ENCODE assay signal across 3 cellular contexts in genomic region chr10:60865198-60865783, GRCh38.
TF ChIP-seq lines count a peak whose summit lies in the region.

No MANE protein-coding gene starts in this region.

TF ChIP-seq in SK-N-SH treated with all-trans-retinoic acid at 6 μM for 48 hours, 23 proteins besides CTCF, POLR2A, EP300 and RAD21 (continues in another document):
- TF ChIP-seq, protein P1, sequence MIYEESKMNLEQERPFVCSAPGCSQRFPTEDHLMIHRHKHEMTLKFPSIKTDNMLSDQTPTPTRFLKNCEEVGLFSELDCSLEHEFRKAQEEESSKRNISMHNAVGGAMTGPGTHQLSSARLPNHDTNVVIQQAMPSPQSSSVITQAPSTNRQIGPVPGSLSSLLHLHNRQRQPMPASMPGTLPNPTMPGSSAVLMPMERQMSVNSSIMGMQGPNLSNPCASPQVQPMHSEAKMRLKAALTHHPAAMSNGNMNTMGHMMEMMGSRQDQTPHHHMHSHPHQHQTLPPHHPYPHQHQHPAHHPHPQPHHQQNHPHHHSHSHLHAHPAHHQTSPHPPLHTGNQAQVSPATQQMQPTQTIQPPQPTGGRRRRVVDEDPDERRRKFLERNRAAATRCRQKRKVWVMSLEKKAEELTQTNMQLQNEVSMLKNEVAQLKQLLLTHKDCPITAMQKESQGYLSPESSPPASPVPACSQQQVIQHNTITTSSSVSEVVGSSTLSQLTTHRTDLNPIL (CRISPR knock-in tag; IDR thresholded peaks at IDR 0.05; ENCODE audit: low read depth), result no peak
- TF ChIP-seq OSR1 (CRISPR knock-in tag; IDR thresholded peaks at IDR 0.05) (no peak), TOX (CRISPR knock-in tag; IDR thresholded peaks at IDR 0.05; ENCODE audit: borderline replicate concordance) (no peak), ARNTL (CRISPR knock-in tag; IDR thresholded peaks at IDR 0.05; ENCODE audit: borderline replicate concordance, low read depth) (no peak), RARB (CRISPR knock-in tag; IDR thresholded peaks at IDR 0.05) (no peak), ZFP30 (CRISPR knock-in tag; IDR thresholded peaks at IDR 0.05) (no peak), SNAI2 (CRISPR knock-in tag; IDR thresholded peaks at IDR 0.05) (0 out of 2 replicates have a peak, but pooled peaks have one; percentile 35), PPARA (CRISPR knock-in tag; IDR thresholded peaks at IDR 0.05; ENCODE audit: borderline replicate concordance) (no peak), CSDC2 (CRISPR knock-in tag; IDR thresholded peaks at IDR 0.05) (no peak), ZNF70 (CRISPR knock-in tag; IDR thresholded peaks at IDR 0.05) (no peak), ZNF8 (CRISPR knock-in tag; IDR thresholded peaks at IDR 0.05) (no peak), ZFP3 (CRISPR knock-in tag; IDR thresholded peaks at IDR 0.05) (no peak), ISL1 (CRISPR knock-in tag; IDR thresholded peaks at IDR 0.05) (peak; percentile 91)
- TF ChIP-seq, protein P2, sequence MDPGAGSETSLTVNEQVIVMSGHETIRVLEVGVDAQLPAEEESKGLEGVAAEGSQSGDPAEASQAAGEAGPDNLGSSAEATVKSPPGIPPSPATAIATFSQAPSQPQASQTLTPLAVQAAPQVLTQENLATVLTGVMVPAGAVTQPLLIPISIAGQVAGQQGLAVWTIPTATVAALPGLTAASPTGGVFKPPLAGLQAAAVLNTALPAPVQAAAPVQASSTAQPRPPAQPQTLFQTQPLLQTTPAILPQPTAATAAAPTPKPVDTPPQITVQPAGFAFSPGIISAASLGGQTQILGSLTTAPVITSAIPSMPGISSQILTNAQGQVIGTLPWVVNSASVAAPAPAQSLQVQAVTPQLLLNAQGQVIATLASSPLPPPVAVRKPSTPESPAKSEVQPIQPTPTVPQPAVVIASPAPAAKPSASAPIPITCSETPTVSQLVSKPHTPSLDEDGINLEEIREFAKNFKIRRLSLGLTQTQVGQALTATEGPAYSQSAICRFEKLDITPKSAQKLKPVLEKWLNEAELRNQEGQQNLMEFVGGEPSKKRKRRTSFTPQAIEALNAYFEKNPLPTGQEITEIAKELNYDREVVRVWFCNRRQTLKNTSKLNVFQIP (CRISPR knock-in tag; IDR thresholded peaks at IDR 0.05; ENCODE audit: borderline replicate concordance, low read depth), result no peak; the same call in 1 of the 2 replicates
- TF ChIP-seq, protein P3, sequence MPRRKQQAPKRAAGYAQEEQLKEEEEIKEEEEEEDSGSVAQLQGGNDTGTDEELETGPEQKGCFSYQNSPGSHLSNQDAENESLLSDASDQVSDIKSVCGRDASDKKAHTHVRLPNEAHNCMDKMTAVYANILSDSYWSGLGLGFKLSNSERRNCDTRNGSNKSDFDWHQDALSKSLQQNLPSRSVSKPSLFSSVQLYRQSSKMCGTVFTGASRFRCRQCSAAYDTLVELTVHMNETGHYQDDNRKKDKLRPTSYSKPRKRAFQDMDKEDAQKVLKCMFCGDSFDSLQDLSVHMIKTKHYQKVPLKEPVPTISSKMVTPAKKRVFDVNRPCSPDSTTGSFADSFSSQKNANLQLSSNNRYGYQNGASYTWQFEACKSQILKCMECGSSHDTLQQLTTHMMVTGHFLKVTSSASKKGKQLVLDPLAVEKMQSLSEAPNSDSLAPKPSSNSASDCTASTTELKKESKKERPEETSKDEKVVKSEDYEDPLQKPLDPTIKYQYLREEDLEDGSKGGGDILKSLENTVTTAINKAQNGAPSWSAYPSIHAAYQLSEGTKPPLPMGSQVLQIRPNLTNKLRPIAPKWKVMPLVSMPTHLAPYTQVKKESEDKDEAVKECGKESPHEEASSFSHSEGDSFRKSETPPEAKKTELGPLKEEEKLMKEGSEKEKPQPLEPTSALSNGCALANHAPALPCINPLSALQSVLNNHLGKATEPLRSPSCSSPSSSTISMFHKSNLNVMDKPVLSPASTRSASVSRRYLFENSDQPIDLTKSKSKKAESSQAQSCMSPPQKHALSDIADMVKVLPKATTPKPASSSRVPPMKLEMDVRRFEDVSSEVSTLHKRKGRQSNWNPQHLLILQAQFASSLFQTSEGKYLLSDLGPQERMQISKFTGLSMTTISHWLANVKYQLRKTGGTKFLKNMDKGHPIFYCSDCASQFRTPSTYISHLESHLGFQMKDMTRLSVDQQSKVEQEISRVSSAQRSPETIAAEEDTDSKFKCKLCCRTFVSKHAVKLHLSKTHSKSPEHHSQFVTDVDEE (CRISPR knock-in tag; IDR thresholded peaks at IDR 0.05), result no peak

TF ChIP-seq in SK-N-SH, 30 proteins besides CTCF, POLR2A, EP300 and RAD21 (continued from another document):
- TF ChIP-seq FOXJ3 (CRISPR knock-in tag; IDR thresholded peaks at IDR 0.05) (no peak), GATA2 (CRISPR knock-in tag; IDR thresholded peaks at IDR 0.05) (no peak), POLR2AphosphoS5 (IDR thresholded peaks at IDR 0.05; ENCODE audit: low read depth, low read length) (no peak), ELF1 (IDR thresholded peaks at IDR 0.05) (no peak), MAX (IDR thresholded peaks at IDR 0.05; ENCODE audit: low read depth) (no peak), MEF2A (IDR thresholded peaks at IDR 0.05; ENCODE audit: borderline replicate concordance, low read depth) (no peak), JUND (IDR thresholded peaks at IDR 0.05) (no peak), RFX5 (IDR thresholded peaks at IDR 0.05; ENCODE audit: low read length) (no peak)
- TF ChIP-seq, protein P4, sequence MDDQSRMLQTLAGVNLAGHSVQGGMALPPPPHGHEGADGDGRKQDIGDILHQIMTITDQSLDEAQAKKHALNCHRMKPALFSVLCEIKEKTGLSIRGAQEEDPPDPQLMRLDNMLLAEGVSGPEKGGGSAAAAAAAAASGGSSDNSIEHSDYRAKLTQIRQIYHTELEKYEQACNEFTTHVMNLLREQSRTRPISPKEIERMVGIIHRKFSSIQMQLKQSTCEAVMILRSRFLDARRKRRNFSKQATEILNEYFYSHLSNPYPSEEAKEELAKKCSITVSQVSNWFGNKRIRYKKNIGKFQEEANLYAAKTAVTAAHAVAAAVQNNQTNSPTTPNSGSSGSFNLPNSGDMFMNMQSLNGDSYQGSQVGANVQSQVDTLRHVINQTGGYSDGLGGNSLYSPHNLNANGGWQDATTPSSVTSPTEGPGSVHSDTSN (IDR thresholded peaks at IDR 0.05), result no peak
- TF ChIP-seq, protein P5, sequence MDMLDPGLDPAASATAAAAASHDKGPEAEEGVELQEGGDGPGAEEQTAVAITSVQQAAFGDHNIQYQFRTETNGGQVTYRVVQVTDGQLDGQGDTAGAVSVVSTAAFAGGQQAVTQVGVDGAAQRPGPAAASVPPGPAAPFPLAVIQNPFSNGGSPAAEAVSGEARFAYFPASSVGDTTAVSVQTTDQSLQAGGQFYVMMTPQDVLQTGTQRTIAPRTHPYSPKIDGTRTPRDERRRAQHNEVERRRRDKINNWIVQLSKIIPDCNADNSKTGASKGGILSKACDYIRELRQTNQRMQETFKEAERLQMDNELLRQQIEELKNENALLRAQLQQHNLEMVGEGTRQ (IDR thresholded peaks at IDR 0.05; ENCODE audit: borderline replicate concordance, low read depth, low read length), result no peak
- TF ChIP-seq, protein P6, sequence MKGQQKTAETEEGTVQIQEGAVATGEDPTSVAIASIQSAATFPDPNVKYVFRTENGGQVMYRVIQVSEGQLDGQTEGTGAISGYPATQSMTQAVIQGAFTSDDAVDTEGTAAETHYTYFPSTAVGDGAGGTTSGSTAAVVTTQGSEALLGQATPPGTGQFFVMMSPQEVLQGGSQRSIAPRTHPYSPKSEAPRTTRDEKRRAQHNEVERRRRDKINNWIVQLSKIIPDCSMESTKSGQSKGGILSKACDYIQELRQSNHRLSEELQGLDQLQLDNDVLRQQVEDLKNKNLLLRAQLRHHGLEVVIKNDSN (IDR thresholded peaks at IDR 0.05; ENCODE audit: borderline replicate concordance, low read depth), result no peak
TF ChIP-seq in SK-N-SH: peak in this region for 0.

TF ChIP-seq in K562, 482 proteins besides CTCF, POLR2A, EP300 and RAD21 (continued from another document):
- TF ChIP-seq ZBTB34 (CRISPR knock-in tag; IDR thresholded peaks at IDR 0.05) (no peak), GTF3C2 (IDR thresholded peaks at IDR 0.05; ENCODE audit: borderline replicate concordance, extremely low read depth, insufficient read length) (no peak), ETS2 (tag; IDR thresholded peaks at IDR 0.05; ENCODE audit: borderline replicate concordance, poor library complexity, severe bottlenecking) (no peak), ZNF609 (CRISPR knock-in tag; IDR thresholded peaks at IDR 0.05; ENCODE audit: borderline replicate concordance) (no peak), ZKSCAN1 (IDR thresholded peaks at IDR 0.05; ENCODE audit: low read depth, low read length) (no peak), THRB (CRISPR knock-in tag; conservative IDR thresholded peaks at IDR 0.05) (no peak), ZNF12 (CRISPR knock-in tag; IDR thresholded peaks at IDR 0.05) (no peak)
TF ChIP-seq in K562: peak in this region for 0.
